In genomic region chr20:38395165-38395564, GRCh38 we compare ENCODE assay signal across 1 cellular context.
TF ChIP-seq lines count a peak whose summit lies in the region.

No MANE protein-coding gene starts in this region.

TF ChIP-seq in GM23338, 12 proteins besides CTCF, POLR2A, EP300 and RAD21 (continued from another document):
- TF ChIP-seq ZNF462 (CRISPR knock-in tag; IDR thresholded peaks at IDR 0.05) (no peak), EZH2 (IDR thresholded peaks at IDR 0.05; ENCODE audit: low read depth, unreplicated experiment) (no peak), ETS1 (IDR thresholded peaks at IDR 0.05) (no peak), ZNF331 (CRISPR knock-in tag; IDR thresholded peaks at IDR 0.05; ENCODE audit: low read depth) (no peak)
